ENCODE assay signal across 17 cellular contexts in the genomic region with DNA sequence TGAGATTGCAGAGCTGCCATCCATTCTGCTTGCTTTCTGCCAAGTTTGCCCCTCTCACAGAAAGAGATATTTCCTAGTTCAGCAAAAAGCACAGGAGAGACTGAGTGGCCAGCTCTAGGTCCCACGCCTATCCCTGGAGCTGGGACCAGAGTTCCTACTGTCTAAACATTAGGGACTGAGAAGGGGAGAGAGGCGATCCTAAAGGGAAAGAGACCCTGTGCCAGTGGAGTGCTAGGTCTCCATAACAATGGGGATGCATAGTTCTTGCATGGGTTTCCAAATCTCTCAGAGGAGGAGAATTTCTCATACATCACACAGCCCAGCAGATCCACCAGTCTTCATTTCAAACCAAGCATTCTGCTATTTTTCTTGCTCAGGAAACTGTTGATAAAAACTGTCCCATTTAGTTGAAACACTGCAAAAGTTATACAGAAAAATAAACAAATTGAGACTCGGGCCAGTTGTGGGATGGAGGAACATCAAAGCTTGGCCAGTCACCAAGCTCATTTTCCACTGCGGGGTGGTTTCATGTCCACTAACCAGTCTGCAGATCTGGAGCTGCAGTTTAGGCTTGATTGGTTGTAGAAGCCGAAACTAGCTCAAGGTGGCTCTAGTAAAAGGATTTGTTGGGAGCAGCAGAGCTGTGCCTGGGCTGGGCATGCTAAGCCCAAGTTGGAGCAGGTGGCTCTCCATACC.
"Had no signal": no experiment of that assay in that cellular context is flagged by ENCODE, and none has a peak within 500 bp of the region (broad histone marks: within the 10 kb centered on the region; RNA-seq: fewer than 3 reads in every experiment).

No MANE protein-coding gene starts in this region.

- H3K27ac Mint-ChIP-seq: natural killer cell, neural progenitor cell had no signal

- H3K4me3 Mint-ChIP-seq: natural killer cell, neural progenitor cell had no signal

- ATAC-seq: gastrocnemius medialis, left lobe of liver, mucosa of descending colon, natural killer cell had no signal

- H3K9me3 Mint-ChIP-seq: natural killer cell had no signal

- DNase-seq: colonic mucosa; dermis blood vessel endothelial cell; gastrocnemius medialis; heart right ventricle; hypothalamus; islet precursor cell; mammary epithelial cell; mucosa of descending colon; natural killer cell; nucleus accumbens; ovary; sigmoid colon; stimulated activated CD4-positive, alpha-beta T cell treated with anti-CD3 and anti-CD28 coated beads, Interleukin-2, amount 100 ng/mL, for 24 hours; stimulated activated naive CD4-positive, alpha-beta T cell treated with Interleukin-2 at 50 U/mL for 16 hours; trophoblast cell had no signal
